Comparison of ENCODE assay signal across 1 cellular context in the genomic region with DNA sequence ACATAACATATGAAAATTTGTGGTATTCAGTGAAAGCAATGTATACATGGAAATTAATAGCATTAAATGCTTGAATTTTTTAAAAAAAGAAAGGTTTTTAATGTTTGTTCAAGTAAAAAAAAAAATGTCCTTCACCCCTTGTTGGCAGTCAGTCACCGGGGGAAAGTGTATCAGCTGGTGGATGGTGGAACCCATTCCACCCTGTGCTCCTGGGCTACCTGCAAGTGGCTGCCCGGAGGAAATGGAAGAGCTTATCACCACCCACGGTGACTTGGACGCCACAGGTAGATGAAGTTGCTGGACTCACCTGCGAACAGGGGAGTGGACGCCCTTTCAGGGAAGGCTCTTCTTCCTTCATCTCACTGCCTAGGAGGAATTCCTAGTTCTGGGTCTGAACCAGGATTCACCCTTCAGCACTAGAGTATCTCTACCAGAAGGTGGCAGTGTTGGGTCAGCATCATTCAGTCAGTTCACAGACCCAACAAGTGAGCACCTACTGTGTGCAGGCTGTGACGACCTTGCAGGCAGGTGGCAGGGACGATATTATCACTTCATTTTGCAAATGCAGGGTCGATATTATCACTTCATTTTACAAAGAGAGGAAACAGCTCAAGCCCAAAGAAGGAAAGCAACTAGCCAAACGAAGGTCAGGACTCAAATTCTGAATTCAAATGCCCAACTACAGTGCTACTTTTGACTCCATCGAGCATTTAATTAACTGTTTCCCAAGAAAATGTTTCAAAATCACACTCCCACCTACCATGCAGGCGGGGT.
TF ChIP-seq lines count a peak whose summit lies in the region.

No MANE protein-coding gene starts in this region.

TF ChIP-seq in K562, 482 proteins besides CTCF, POLR2A, EP300 and RAD21 (continued from another document and continues in another):
- TF ChIP-seq, protein P1, sequence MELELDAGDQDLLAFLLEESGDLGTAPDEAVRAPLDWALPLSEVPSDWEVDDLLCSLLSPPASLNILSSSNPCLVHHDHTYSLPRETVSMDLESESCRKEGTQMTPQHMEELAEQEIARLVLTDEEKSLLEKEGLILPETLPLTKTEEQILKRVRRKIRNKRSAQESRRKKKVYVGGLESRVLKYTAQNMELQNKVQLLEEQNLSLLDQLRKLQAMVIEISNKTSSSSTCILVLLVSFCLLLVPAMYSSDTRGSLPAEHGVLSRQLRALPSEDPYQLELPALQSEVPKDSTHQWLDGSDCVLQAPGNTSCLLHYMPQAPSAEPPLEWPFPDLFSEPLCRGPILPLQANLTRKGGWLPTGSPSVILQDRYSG (tag; conservative IDR thresholded peaks at IDR 0.05; ENCODE audit: low read depth), result no peak
- TF ChIP-seq ZNF583 (CRISPR knock-in tag; IDR thresholded peaks at IDR 0.05), result no peak
- no peak for TF ChIP-seq PYGO2 (tag; IDR thresholded peaks at IDR 0.05)
- TF ChIP-seq GTF2B (IDR thresholded peaks at IDR 0.05; ENCODE audit: extremely low read depth, insufficient read length), result no peak
- no peak for TF ChIP-seq HMG20B (CRISPR knock-in tag; IDR thresholded peaks at IDR 0.05)
- TF ChIP-seq ZZZ3 (IDR thresholded peaks at IDR 0.05), result no peak
- TF ChIP-seq SMC3 (conservative IDR thresholded peaks at IDR 0.05; ENCODE audit: insufficient read depth, low read depth, low read length), result peak; percentile 83
- no peak for TF ChIP-seq TEAD2 (tag; IDR thresholded peaks at IDR 0.05)
- no peak for TF ChIP-seq BRCA1 (IDR thresholded peaks at IDR 0.05)
- TF ChIP-seq BRCA1 (CRISPR knock-in tag; IDR thresholded peaks at IDR 0.05), result no peak
- TF ChIP-seq NRF1 (conservative IDR thresholded peaks at IDR 0.05 in 1 of 2, IDR thresholded peaks at IDR 0.05 in 1 of 2), result no peak
- no peak for TF ChIP-seq KLF16 (IDR thresholded peaks at IDR 0.05)
- TF ChIP-seq FOXP1 (CRISPR knock-in tag; IDR thresholded peaks at IDR 0.05), result no peak
- TF ChIP-seq ZBTB9 (CRISPR knock-in tag; IDR thresholded peaks at IDR 0.05), result no peak
- TF ChIP-seq ZNF696 (CRISPR knock-in tag; conservative IDR thresholded peaks at IDR 0.05), result no peak
- no peak for TF ChIP-seq ARNT (IDR thresholded peaks at IDR 0.05)
- TF ChIP-seq, protein P2, sequence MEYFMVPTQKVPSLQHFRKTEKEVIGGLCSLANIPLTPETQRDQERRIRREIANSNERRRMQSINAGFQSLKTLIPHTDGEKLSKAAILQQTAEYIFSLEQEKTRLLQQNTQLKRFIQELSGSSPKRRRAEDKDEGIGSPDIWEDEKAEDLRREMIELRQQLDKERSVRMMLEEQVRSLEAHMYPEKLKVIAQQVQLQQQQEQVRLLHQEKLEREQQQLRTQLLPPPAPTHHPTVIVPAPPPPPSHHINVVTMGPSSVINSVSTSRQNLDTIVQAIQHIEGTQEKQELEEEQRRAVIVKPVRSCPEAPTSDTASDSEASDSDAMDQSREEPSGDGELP (CRISPR knock-in tag; IDR thresholded peaks at IDR 0.05; ENCODE audit: borderline replicate concordance), result peak; percentile 25; the same call in 1 of the 2 replicates
- TF ChIP-seq ZNF134 (CRISPR knock-in tag; conservative IDR thresholded peaks at IDR 0.05), result no peak
- TF ChIP-seq, protein P3, sequence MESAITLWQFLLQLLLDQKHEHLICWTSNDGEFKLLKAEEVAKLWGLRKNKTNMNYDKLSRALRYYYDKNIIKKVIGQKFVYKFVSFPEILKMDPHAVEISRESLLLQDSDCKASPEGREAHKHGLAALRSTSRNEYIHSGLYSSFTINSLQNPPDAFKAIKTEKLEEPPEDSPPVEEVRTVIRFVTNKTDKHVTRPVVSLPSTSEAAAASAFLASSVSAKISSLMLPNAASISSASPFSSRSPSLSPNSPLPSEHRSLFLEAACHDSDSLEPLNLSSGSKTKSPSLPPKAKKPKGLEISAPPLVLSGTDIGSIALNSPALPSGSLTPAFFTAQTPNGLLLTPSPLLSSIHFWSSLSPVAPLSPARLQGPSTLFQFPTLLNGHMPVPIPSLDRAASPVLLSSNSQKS (CRISPR knock-in tag; IDR thresholded peaks at IDR 0.05), result no peak
- peak; percentile 71 for TF ChIP-seq CC2D1A (IDR thresholded peaks at IDR 0.05)
- TF ChIP-seq PATZ1 (CRISPR knock-in tag; IDR thresholded peaks at IDR 0.05; ENCODE audit: borderline replicate concordance), result no peak
- no peak for TF ChIP-seq ZNF449 (CRISPR knock-in tag; IDR thresholded peaks at IDR 0.05)
- 0 out of 4 replicates have a peak, but pooled peaks of 1 of the 2 experiments have one; percentile 26 for TF ChIP-seq MAZ (CRISPR knock-in tag; conservative IDR thresholded peaks at IDR 0.05 in 1 of 2, IDR thresholded peaks at IDR 0.05 in 1 of 2)
- peak; percentile 95 for TF ChIP-seq DEAF1 (CRISPR knock-in tag; IDR thresholded peaks at IDR 0.05)
- no peak for TF ChIP-seq ERF (CRISPR knock-in tag; IDR thresholded peaks at IDR 0.05)
- TF ChIP-seq SRSF3 (IDR thresholded peaks at IDR 0.05; ENCODE audit: insufficient read depth, low read length), result no peak
- no peak for TF ChIP-seq HNRNPLL (IDR thresholded peaks at IDR 0.05; ENCODE audit: low read depth, low read length, poor library complexity, severe bottlenecking)
- no peak for TF ChIP-seq KAT8 (IDR thresholded peaks at IDR 0.05; ENCODE audit: low read depth)
- no peak for TF ChIP-seq CHAMP1 (IDR thresholded peaks at IDR 0.05)
- no peak for TF ChIP-seq THAP12 (CRISPR knock-in tag; IDR thresholded peaks at IDR 0.05)
- TF ChIP-seq CLOCK (CRISPR knock-in tag; IDR thresholded peaks at IDR 0.05; ENCODE audit: borderline replicate concordance), result no peak
- no peak for TF ChIP-seq NR2F6 (CRISPR knock-in tag; IDR thresholded peaks at IDR 0.05)
- peak; percentile 26 for TF ChIP-seq ZFP36 (IDR thresholded peaks at IDR 0.05; ENCODE audit: low read depth, low read length, partially characterized antibody)
- peak; percentile 18; the same call in 1 of the 2 replicates for TF ChIP-seq RB1 (IDR thresholded peaks at IDR 0.05; ENCODE audit: low read depth)
- TF ChIP-seq GMEB1 (CRISPR knock-in tag; IDR thresholded peaks at IDR 0.05), result no peak
- no peak for TF ChIP-seq ATF7 (IDR thresholded peaks at IDR 0.05)
